ENCODE assay signal across 8 cellular contexts in genomic region chr7:126803060-126803665, GRCh38.
A peak's percentile ranks its signal among the peaks of the same experiment; 100 is the strongest.
DNase-seq lines count a peak whose midpoint lies in the region; ATAC-seq and TF ChIP-seq lines count a peak whose summit lies in the region.

No MANE protein-coding gene starts in this region.

- H3K9ac ChIP-seq in DND-41 (ENCODE audit: low read depth, low read length) = no peak overlapping the region

- H3K79me2 ChIP-seq in DND-41 (ENCODE audit: insufficient read depth, low read length) = no peaks in the 10 kb centered on the region

- peak; percentile 81 for TF ChIP-seq CTCF in DND-41 (IDR thresholded peaks at IDR 0.05; ENCODE audit: borderline replicate concordance, extremely low read depth, low read length, poor library complexity, severe bottlenecking)
- peak; percentile 55 for TF ChIP-seq CTCF in psoas muscle (IDR thresholded peaks at IDR 0.05)

- no peak overlapping the region for H3K4me2 ChIP-seq in DND-41 (ENCODE audit: insufficient read depth, low read length)

- DNase-seq in DND-41 (peak; percentile 53), NCI-H2171 treated with DMSO at 0.1 percent for 48 hours (lab: John Stamatoyannopoulos, UW) (peak; percentile 85), foreskin melanocyte (peak; percentile 40), psoas muscle (no peak), cortex of kidney (lab: John Stamatoyannopoulos, UW) (no peak)
- peak; percentile 42 for DNase-seq in activated CD4-positive, alpha-beta T cell treated with anti-CD3 and anti-CD28 coated beads for 48 hours

- H3K27me3 ChIP-seq in DND-41 (ENCODE audit: insufficient read depth, low read length, poor library complexity) = no peaks in the 10 kb centered on the region
- no peaks in the 10 kb centered on the region for H3K27me3 ChIP-seq in psoas muscle (ENCODE audit: insufficient read depth in 3 of 3, low read length in 2 of 3)

- H3K9me3 ChIP-seq in DND-41 (ENCODE audit: insufficient read depth, low read length, severe bottlenecking) = no peaks in the 10 kb centered on the region
- H3K9me3 ChIP-seq in psoas muscle = no peaks in the 10 kb centered on the region

- H3K36me3 ChIP-seq in DND-41 (ENCODE audit: insufficient read depth, low read length) (no peaks in the 10 kb centered on the region), psoas muscle (ENCODE audit: insufficient read depth in 1 of 2, low read depth in 1 of 2) (no peaks in the 10 kb centered on the region)

- H3K27ac ChIP-seq in DND-41 (ENCODE audit: low read length) (no peak overlapping the region), psoas muscle (no peak overlapping the region)

- ATAC-seq in DND-41 (ENCODE audit: insufficient read depth, low read depth) (peak; percentile 85), GM19372 (IDR thresholded peaks at IDR 0.05; ENCODE audit: low read depth, unreplicated experiment) (peak; percentile 86), HG03175 (IDR thresholded peaks at IDR 0.05; ENCODE audit: unreplicated experiment) (peak; percentile 84), psoas muscle (peak in 2 of 4 donors; percentile 42 to 43)

- H3K4me3 ChIP-seq in DND-41 (ENCODE audit: low read depth in 1 of 2, low read length in 2 of 2) = no peak overlapping the region
- H3K4me3 ChIP-seq in psoas muscle = no peak overlapping the region

- H2AFZ ChIP-seq in DND-41 (ENCODE audit: low read depth, low read length) = no peak overlapping the region

- H4K20me1 ChIP-seq in DND-41 (ENCODE audit: insufficient read depth, low read length) = no peaks in the 10 kb centered on the region

- WGBS in psoas muscle, 3 donors = 12 to 24% (median 16%) methylated on average over 3 of the region's 3 CpGs

- intact Hi-C loops in psoas muscle (cut with DNase I) = loop anchor here in 1 of 2 donors (5.0 kb wide), 1 partner anchor 714 kb away; no protein-coding TSS in a partner anchor

- H3K4me1 ChIP-seq in DND-41 (ENCODE audit: insufficient read depth, low read length) = no peaks in the 10 kb centered on the region
- H3K4me1 ChIP-seq in psoas muscle = no peaks in the 10 kb centered on the region

Comparison
In these comparisons a context has a peak if more than half of its experiments do, and no peak if none do; other contexts are left out.
1. DNase-seq: peak in DND-41 (single experiment), NCI-H2171 treated with DMSO at 0.1 percent for 48 hours (single experiment), activated CD4-positive, alpha-beta T cell treated with anti-CD3 and anti-CD28 coated beads for 48 hours (single experiment) and foreskin melanocyte (single experiment); none in psoas muscle (0 of 2) and cortex of kidney (single experiment).